In genomic region chr1:15214507-15214906, GRCh38 we compare ENCODE assay signal across 13 cellular contexts. TPM values are rescaled to one million over a fixed set of nuclear protein-coding genes. Genes with fewer than 3 reads are reported as not detected.
DNase-seq lines count a peak whose midpoint lies in the region; ATAC-seq and TF ChIP-seq lines count a peak whose summit lies in the region.
"Had no signal": no experiment of that assay in that cellular context is flagged by ENCODE, and none has a peak within 500 bp of the region (broad histone marks: within the 10 kb centered on the region; RNA-seq: fewer than 3 reads in every experiment).

No MANE protein-coding gene starts in this region.

- peak overlapping the region; percentile 28 for H3K4me3 Mint-ChIP-seq in nephron progenitor cell
- H3K4me3 Mint-ChIP-seq: activated B cell treated with CpG ODN at 0.5 μM for 24 hours had no signal

- peak; percentile 25; the same call in 1 of the 3 replicates for ATAC-seq in SK-N-SH treated with all-trans-retinoic acid at 6 μM for 48 hours
- no peak for ATAC-seq in esophagus mucosa

- peaks cover 0 to 3% of the 10 kb centered on the region in 2 experiments for H3K36me3 ChIP-seq in SK-N-SH (replicated peaks in 1 of 2; ENCODE audit: control insufficient read depth in 1 of 2, insufficient read depth in 2 of 2, low read length in 1 of 2)
- no peaks in the 10 kb centered on the region for H3K36me3 ChIP-seq in uterus

- CTCF ChIA-PET in SK-N-SH (lab: Yijun Ruan, JAX), result interaction anchor here (0.9 to 1.3 kb wide), 2 partner anchors 15 to 86 kb away, joined by 3 read pairs; no protein-coding TSS in a partner anchor

- TF ChIP-seq CTCF in SK-N-SH (IDR thresholded peaks at IDR 0.05) (no peak), fibroblast of the aortic adventitia (IDR thresholded peaks at IDR 0.05; ENCODE audit: insufficient read depth, low read length) (no peak), nephron progenitor cell (IDR thresholded peaks at IDR 0.05) (no peak), uterus (IDR thresholded peaks at IDR 0.05) (no peak)

- H3K36me3 Mint-ChIP-seq in nephron progenitor cell (ENCODE audit: low read depth), result peaks cover 30% of the 10 kb centered on the region

- H3F3A ChIP-seq in SK-N-SH (replicated peaks; ENCODE audit: insufficient read depth), result no peaks in the 10 kb centered on the region

- 85% methylated on average over 12 of the region's 18 CpGs for WGBS in SK-N-SH (ENCODE audit: low lambda C conversion rate)

- no peak overlapping the region for H3K4me3 ChIP-seq in SK-N-SH (ENCODE audit: low read depth in 2 of 2, low read length in 1 of 2)
- no peak overlapping the region for H3K4me3 ChIP-seq in fibroblast of the aortic adventitia (ENCODE audit: low read depth, low read length)
- no peak overlapping the region for H3K4me3 ChIP-seq in uterus

- H3K79me2 ChIP-seq in SK-N-SH (ENCODE audit: insufficient read depth), result no peaks in the 10 kb centered on the region

- TF ChIP-seq EP300 in SK-N-SH (IDR thresholded peaks at IDR 0.05; ENCODE audit: borderline replicate concordance in 1 of 2, low read depth in 1 of 2, low read length in 1 of 2), result no peak

- TF ChIP-seq POLR2A in uterus (IDR thresholded peaks at IDR 0.05), result no peak

- H3K9me3 Mint-ChIP-seq in nephron progenitor cell, result peaks cover 28% of the 10 kb centered on the region
- H3K9me3 Mint-ChIP-seq: activated B cell treated with CpG ODN at 0.5 μM for 24 hours had no signal

- H3K9me3 ChIP-seq in SK-N-SH (no peaks in the 10 kb centered on the region), uterus (no peaks in the 10 kb centered on the region)

- no peak overlapping the region for H2AFZ ChIP-seq in SK-N-SH (ENCODE audit: low read depth)

- H3K4me2 ChIP-seq in SK-N-SH, result no peak overlapping the region

- no peak for DNase-seq in SK-N-SH
- peak; percentile 62 for DNase-seq in fibroblast of the aortic adventitia (ENCODE audit: low read depth)
- DNase-seq in nephron progenitor cell, result peak; percentile 71
- peak; percentile 48 to 69 for DNase-seq in uterus
- DNase-seq in inferior parietal cortex (ENCODE audit: extremely low spot score), result no peak
- no peak for DNase-seq in hippocampal formation (lab: John Stamatoyannopoulos, UW)
- DNase-seq: activated B cell treated with CpG ODN at 0.5 μM for 24 hours; left cardiac atrium; NCI-H226; stimulated activated CD8-positive, alpha-beta memory T cell treated with anti-CD3 and anti-CD28 coated beads, Interleukin-4, amount 100 ng/mL, for 48 hours had no signal

- no peaks in the 10 kb centered on the region for H3K9me2 ChIP-seq in SK-N-SH

- H3K4me1 Mint-ChIP-seq in nephron progenitor cell, result peaks cover 33% of the 10 kb centered on the region
- H3K4me1 Mint-ChIP-seq: activated B cell treated with CpG ODN at 0.5 μM for 24 hours had no signal

- no peak for TF ChIP-seq RAD21 in SK-N-SH (IDR thresholded peaks at IDR 0.05; ENCODE audit: low read length)

- intact Hi-C loops in uterus (cut with DNase I; ENCODE audit: low total_unique reads), result no loop called here

- H3K27me3 Mint-ChIP-seq in nephron progenitor cell (ENCODE audit: low read depth, poor library complexity), result no peaks in the 10 kb centered on the region

- peak overlapping the region; percentile 99 for H3K27ac Mint-ChIP-seq in nephron progenitor cell
- H3K27ac Mint-ChIP-seq: activated B cell treated with CpG ODN at 0.5 μM for 24 hours had no signal

- H4K20me1 ChIP-seq in SK-N-SH (ENCODE audit: insufficient read depth), result 0 out of 2 replicates have a peak, but pooled peaks cover 2% of the 10 kb centered on the region

- peaks cover 0 to 27% of the 10 kb centered on the region in 2 experiments; a peak in 2 of 4 replicates for H3K4me1 ChIP-seq in SK-N-SH (ENCODE audit: control insufficient read depth in 1 of 2, insufficient read depth in 2 of 2, low read depth in 1 of 2, low read length in 1 of 2)
- peaks cover 0 to 9% of the 10 kb centered on the region in 2 donors for H3K4me1 ChIP-seq in uterus

- H3K27me3 ChIP-seq in SK-N-SH (ENCODE audit: insufficient read depth) (no peaks in the 10 kb centered on the region), uterus (no peaks in the 10 kb centered on the region)

- no peak overlapping the region for H3K9ac ChIP-seq in SK-N-SH

- H3K27ac ChIP-seq in SK-N-SH (ENCODE audit: low read depth in 2 of 2, low read length in 1 of 2), result no peak overlapping the region; a peak in 1 of 4 replicates
- peak overlapping the region; percentile 69 to 73 for H3K27ac ChIP-seq in uterus
- H3K27ac ChIP-seq: 22Rv1 had no signal

- POLR2A ChIA-PET in SK-N-SH (lab: Yijun Ruan, JAX), result no interaction called here

TF ChIP-seq in SK-N-SH treated with all-trans-retinoic acid at 6 μM for 48 hours, 23 proteins besides CTCF, POLR2A, EP300 and RAD21:
- TF ChIP-seq PPARA (CRISPR knock-in tag; IDR thresholded peaks at IDR 0.05; ENCODE audit: borderline replicate concordance) (no peak), ESRRG (CRISPR knock-in tag; IDR thresholded peaks at IDR 0.05) (no peak), TOX (CRISPR knock-in tag; IDR thresholded peaks at IDR 0.05; ENCODE audit: borderline replicate concordance) (no peak), ARNTL (CRISPR knock-in tag; IDR thresholded peaks at IDR 0.05; ENCODE audit: borderline replicate concordance, low read depth) (no peak), GLIS3 (CRISPR knock-in tag; IDR thresholded peaks at IDR 0.05) (no peak), ZNF70 (CRISPR knock-in tag; IDR thresholded peaks at IDR 0.05) (no peak)
- TF ChIP-seq, protein P1, sequence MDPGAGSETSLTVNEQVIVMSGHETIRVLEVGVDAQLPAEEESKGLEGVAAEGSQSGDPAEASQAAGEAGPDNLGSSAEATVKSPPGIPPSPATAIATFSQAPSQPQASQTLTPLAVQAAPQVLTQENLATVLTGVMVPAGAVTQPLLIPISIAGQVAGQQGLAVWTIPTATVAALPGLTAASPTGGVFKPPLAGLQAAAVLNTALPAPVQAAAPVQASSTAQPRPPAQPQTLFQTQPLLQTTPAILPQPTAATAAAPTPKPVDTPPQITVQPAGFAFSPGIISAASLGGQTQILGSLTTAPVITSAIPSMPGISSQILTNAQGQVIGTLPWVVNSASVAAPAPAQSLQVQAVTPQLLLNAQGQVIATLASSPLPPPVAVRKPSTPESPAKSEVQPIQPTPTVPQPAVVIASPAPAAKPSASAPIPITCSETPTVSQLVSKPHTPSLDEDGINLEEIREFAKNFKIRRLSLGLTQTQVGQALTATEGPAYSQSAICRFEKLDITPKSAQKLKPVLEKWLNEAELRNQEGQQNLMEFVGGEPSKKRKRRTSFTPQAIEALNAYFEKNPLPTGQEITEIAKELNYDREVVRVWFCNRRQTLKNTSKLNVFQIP (CRISPR knock-in tag; IDR thresholded peaks at IDR 0.05; ENCODE audit: borderline replicate concordance, low read depth), result no peak
TF ChIP-seq in SK-N-SH treated with all-trans-retinoic acid at 6 μM for 48 hours: peak in this region for 0.

TF ChIP-seq in SK-N-SH, 30 proteins besides CTCF, POLR2A, EP300 and RAD21 (continues in another document):
- TF ChIP-seq EZH2phosphoT487 (IDR thresholded peaks at IDR 0.05; ENCODE audit: borderline replicate concordance, low read depth), result no peak
- no peak for TF ChIP-seq FOSL2 (IDR thresholded peaks at IDR 0.05; ENCODE audit: borderline replicate concordance, low read depth)
- TF ChIP-seq POLR2AphosphoS5 (IDR thresholded peaks at IDR 0.05; ENCODE audit: low read depth, low read length), result no peak
- no peak for TF ChIP-seq NFIC (IDR thresholded peaks at IDR 0.05; ENCODE audit: borderline replicate concordance)
- no peak for TF ChIP-seq GABPA (IDR thresholded peaks at IDR 0.05; ENCODE audit: low read depth)
- TF ChIP-seq YY1 (IDR thresholded peaks at IDR 0.05; ENCODE audit: low read depth), result no peak
- TF ChIP-seq SIN3A (IDR thresholded peaks at IDR 0.05; ENCODE audit: borderline replicate concordance, low read depth, low read length), result no peak
- TF ChIP-seq, protein P2, sequence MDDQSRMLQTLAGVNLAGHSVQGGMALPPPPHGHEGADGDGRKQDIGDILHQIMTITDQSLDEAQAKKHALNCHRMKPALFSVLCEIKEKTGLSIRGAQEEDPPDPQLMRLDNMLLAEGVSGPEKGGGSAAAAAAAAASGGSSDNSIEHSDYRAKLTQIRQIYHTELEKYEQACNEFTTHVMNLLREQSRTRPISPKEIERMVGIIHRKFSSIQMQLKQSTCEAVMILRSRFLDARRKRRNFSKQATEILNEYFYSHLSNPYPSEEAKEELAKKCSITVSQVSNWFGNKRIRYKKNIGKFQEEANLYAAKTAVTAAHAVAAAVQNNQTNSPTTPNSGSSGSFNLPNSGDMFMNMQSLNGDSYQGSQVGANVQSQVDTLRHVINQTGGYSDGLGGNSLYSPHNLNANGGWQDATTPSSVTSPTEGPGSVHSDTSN (IDR thresholded peaks at IDR 0.05), result no peak
- TF ChIP-seq CHD2 (IDR thresholded peaks at IDR 0.05; ENCODE audit: low read length, partially characterized antibody), result no peak
- TF ChIP-seq FOXM1 (IDR thresholded peaks at IDR 0.05; ENCODE audit: low read depth), result no peak
- no peak for TF ChIP-seq RXRA (IDR thresholded peaks at IDR 0.05; ENCODE audit: borderline replicate concordance, low read depth)
- no peak for TF ChIP-seq RCOR1 (IDR thresholded peaks at IDR 0.05; ENCODE audit: low read length)
- no peak for TF ChIP-seq NRF1 (IDR thresholded peaks at IDR 0.05; ENCODE audit: low read depth, low read length)
- no peak for TF ChIP-seq MEF2A (IDR thresholded peaks at IDR 0.05; ENCODE audit: borderline replicate concordance, low read depth)
- TF ChIP-seq GATA2 (CRISPR knock-in tag; IDR thresholded peaks at IDR 0.05), result no peak
- no peak for TF ChIP-seq USF1 (IDR thresholded peaks at IDR 0.05; ENCODE audit: borderline replicate concordance, low read depth)
- no peak for TF ChIP-seq SMC3 (IDR thresholded peaks at IDR 0.05; ENCODE audit: low read depth, low read length)

RNA-seq across cellular contexts. Expression of gene FHAD1, which starts 32.5 kb away (rescaled TPM):
- 0.48 and 0.55 TPM in 2 replicates for polyA plus RNA-seq in SK-N-SH (2012; rRNA removed)
- polyA plus RNA-seq in SK-N-SH (2012; cell fraction: cytosol; rRNA removed), result 0.26 and 0.31 TPM in 2 replicates
- polyA plus RNA-seq in SK-N-SH (2012; cell fraction: nucleus; rRNA removed), result 0.82 and 1.5 TPM in 2 replicates
- 0.63 and 0.74 TPM in 2 replicates for total RNA-seq in fibroblast of the aortic adventitia (ENCODE audit: low replicate concordance)
- 1 to 10 TPM in 2 of 4 donors, not detected in 2; 1.1 to 4.1 TPM for total RNA-seq in uterus
- total RNA-seq in esophagus mucosa, result 0.32 TPM
- total RNA-seq: activated B cell treated with CpG ODN at 0.5 μM for 24 hours had no signal

Comparison
In these comparisons a context has a peak if more than half of its experiments do, and no peak if none do; other contexts are left out.
1. DNase-seq: peak in fibroblast of the aortic adventitia (single experiment), nephron progenitor cell (single experiment) and uterus (2 of 2); none in SK-N-SH (single experiment), inferior parietal cortex (single experiment) and hippocampal formation (0 of 2).
2. H3K27ac ChIP-seq: peak in uterus (2 of 2); none in SK-N-SH (0 of 2).